In genomic region chr21:45291613-45292398, GRCh38 we compare ENCODE assay signal across 7 cellular contexts. TPM values are rescaled to one million over a fixed set of nuclear protein-coding genes. Genes with fewer than 3 reads are reported as not detected.
DNase-seq lines count a peak whose midpoint lies in the region; ATAC-seq and TF ChIP-seq lines count a peak whose summit lies in the region.

No MANE protein-coding gene starts in this region.

- H3K9me3 ChIP-seq in MM.1S (replicated peaks; ENCODE audit: insufficient read depth, low read length) (no peaks in the 10 kb centered on the region), mucosa of descending colon (no peaks in the 10 kb centered on the region), transverse colon (no peaks in the 10 kb centered on the region)

- ATAC-seq in mucosa of descending colon (no peak), GM21515 (IDR thresholded peaks at IDR 0.05; ENCODE audit: unreplicated experiment) (no peak)

- in situ Hi-C loops in brain microvascular endothelial cell (cut with HindIII; ENCODE audit: low pct_ligation_motif_present, low sequenced_read_pairs), result no loop called here
- in situ Hi-C loops in transverse colon (cut with MboI; ENCODE audit: low pct_ligation_motif_present in 1 of 4, low pct_unique_long_range_greater_than_20kb in 1 of 4, low sequenced_read_pairs in 3 of 4), result loop anchor here in 2 of 4 donors (10.0 to 25.0 kb wide), 3 partner anchors 63 to 170 kb away; no protein-coding TSS in a partner anchor

- peak; percentile 18 for TF ChIP-seq CTCF in MM.1S (IDR thresholded peaks at IDR 0.05; ENCODE audit: low read length)
- peak; percentile 37 for TF ChIP-seq CTCF in brain microvascular endothelial cell (IDR thresholded peaks at IDR 0.05; ENCODE audit: low read depth, low read length, missing control alignments)
- TF ChIP-seq CTCF in mucosa of descending colon (IDR thresholded peaks at IDR 0.05), result no peak
- TF ChIP-seq CTCF in transverse colon (IDR thresholded peaks at IDR 0.05), result no peak

- H3K4me3 ChIP-seq in MM.1S (ENCODE audit: low read length) (no peak overlapping the region), brain microvascular endothelial cell (ENCODE audit: low read depth, low read length) (no peak overlapping the region), mucosa of descending colon (no peak overlapping the region), transverse colon (no peak overlapping the region)

- TF ChIP-seq POLR2A in transverse colon (IDR thresholded peaks at IDR 0.05), result no peak

- no peaks in the 10 kb centered on the region for H3K4me1 ChIP-seq in MM.1S (ENCODE audit: low read length)
- peaks cover 29% of the 10 kb centered on the region for H3K4me1 ChIP-seq in mucosa of descending colon (ENCODE audit: low read depth)
- peaks cover 35 to 47% (median 42%) of the 10 kb centered on the region in 4 donors for H3K4me1 ChIP-seq in transverse colon

- no peaks in the 10 kb centered on the region for H4K20me1 ChIP-seq in MM.1S (ENCODE audit: insufficient read depth, low read length)

- H3K36me3 ChIP-seq in MM.1S (replicated peaks; ENCODE audit: insufficient read depth, low read length) (no peaks in the 10 kb centered on the region), brain microvascular endothelial cell (replicated peaks) (no peaks in the 10 kb centered on the region), mucosa of descending colon (ENCODE audit: low read depth) (no peaks in the 10 kb centered on the region), transverse colon (no peaks in the 10 kb centered on the region)

- H2AFZ ChIP-seq in MM.1S (ENCODE audit: low read length), result no peak overlapping the region

- no peak for TF ChIP-seq EP300 in transverse colon (IDR thresholded peaks at IDR 0.05; ENCODE audit: low read depth)

- H3K9ac ChIP-seq in MM.1S (ENCODE audit: low read length), result no peak overlapping the region

- DNase-seq in MM.1S (no peak), brain microvascular endothelial cell (no peak), mucosa of descending colon (peak in 2 of 3 donors; percentile 33 to 53), transverse colon (no peak), T-helper 9 cell (no peak), NCI-H446 (lab: John Stamatoyannopoulos, UW) (no peak)

- no peak overlapping the region for H3K27ac ChIP-seq in MM.1S (ENCODE audit: low read length)
- H3K27ac ChIP-seq in brain microvascular endothelial cell, result peak overlapping the region; percentile 100
- H3K27ac ChIP-seq in transverse colon, result peak overlapping the region; percentile 88 to 95 (median 92)

- no peaks in the 10 kb centered on the region for H3K79me2 ChIP-seq in MM.1S (ENCODE audit: low read length)

- no peaks in the 10 kb centered on the region for H3K9me2 ChIP-seq in MM.1S (replicated peaks; ENCODE audit: insufficient read depth, low read length)

- 66% methylated on average over 34 of the region's 34 CpGs; no CpG with 5 or more reads in 1 of the 2 donors for WGBS in transverse colon (ENCODE audit: low coverage in 1 of 2), 2 donors

- no peaks in the 10 kb centered on the region for H3F3A ChIP-seq in MM.1S (ENCODE audit: insufficient read depth, low read length)

- H3K4me2 ChIP-seq in MM.1S (ENCODE audit: low read depth, low read length), result no peak overlapping the region

- H3K27me3 ChIP-seq in MM.1S (replicated peaks; ENCODE audit: insufficient read depth, low read length), result peaks cover 83% of the 10 kb centered on the region
- H3K27me3 ChIP-seq in brain microvascular endothelial cell (replicated peaks), result no peaks in the 10 kb centered on the region
- no peaks in the 10 kb centered on the region for H3K27me3 ChIP-seq in transverse colon

- intact Hi-C loops in mucosa of descending colon (cut with DNase I, micrococcal nuclease), result loop anchor here (5.0 kb wide), 1 partner anchor 145 kb away; no protein-coding TSS in a partner anchor
- intact Hi-C loops in transverse colon (cut with DNase I; ENCODE audit: low total_unique reads), result loop anchor here (1.0 kb wide), 1 partner anchor 147 kb away; no protein-coding TSS in a partner anchor

RNA-seq across cellular contexts. Expression of gene POFUT2, which starts 4.1 kb away (rescaled TPM):
- 10 to 100 TPM; 26.4 to 38.0 (median 29.8) TPM for total RNA-seq in mucosa of descending colon
- total RNA-seq in transverse colon, result 10 to 100 TPM; 29.9 to 79.3 (median 33.3) TPM

Comparison
In these comparisons a context has a peak if more than half of its experiments do, and no peak if none do; other contexts are left out.
1. DNase-seq: peak in mucosa of descending colon (2 of 3); none in MM.1S (single experiment), brain microvascular endothelial cell (single experiment), transverse colon (single experiment), T-helper 9 cell (single experiment) and NCI-H446 (0 of 2).
2. CTCF ChIP-seq: peak in MM.1S (single experiment) and brain microvascular endothelial cell (single experiment); none in mucosa of descending colon (single experiment) and transverse colon (0 of 5).